In genomic region chr17:33751702-33752065, GRCh38 we compare ENCODE assay signal across 1 cellular context.
TF ChIP-seq lines count a peak whose summit lies in the region.

No MANE protein-coding gene starts in this region.

TF ChIP-seq in HCT116, 20 proteins besides CTCF, POLR2A, EP300 and RAD21 (continued from another document):
- no peak for TF ChIP-seq REST (IDR thresholded peaks at IDR 0.05; ENCODE audit: low read depth)
TF ChIP-seq in HCT116: peak in this region for 0.
